ENCODE assay signal across 18 cellular contexts in the genomic region with DNA sequence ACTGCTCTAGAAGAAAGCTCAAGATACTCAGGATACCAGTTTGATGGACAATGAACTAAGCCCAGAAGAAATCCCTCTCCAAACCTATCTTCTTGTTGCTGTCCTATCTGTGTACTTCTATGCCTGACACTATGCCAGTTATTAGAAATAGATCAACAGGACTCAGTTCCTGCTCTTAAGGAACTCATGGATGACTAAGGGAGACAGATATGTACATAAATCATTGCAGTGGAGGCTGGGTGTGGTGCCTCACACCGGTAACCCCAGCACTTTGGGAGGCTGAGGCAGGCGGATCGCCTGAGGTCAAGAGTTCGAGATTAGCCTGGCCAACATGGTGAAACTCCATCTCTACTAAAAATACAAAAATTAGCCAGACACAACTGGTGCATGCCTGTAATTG. TPM values are rescaled to one million over a fixed set of nuclear protein-coding genes. Genes with fewer than 3 reads are reported as not detected.
DNase-seq lines count a peak whose midpoint lies in the region; ATAC-seq, FAIRE-seq and TF ChIP-seq lines count a peak whose summit lies in the region.
"Had no signal": no experiment of that assay in that cellular context is flagged by ENCODE, and none has a peak within 500 bp of the region (broad histone marks: within the 10 kb centered on the region; RNA-seq: fewer than 3 reads in every experiment).

No MANE protein-coding gene starts in this region.

- H3K27me3 ChIP-seq in bronchial epithelial cell (ENCODE audit: control insufficient read depth, insufficient read depth, low read length): no peaks in the 10 kb centered on the region

- no peaks in the 10 kb centered on the region for H3K9me3 Mint-ChIP-seq in type B pancreatic cell
- H3K9me3 Mint-ChIP-seq in immature natural killer cell: peaks cover 0 to 9% (median 2%) of the 10 kb centered on the region in 6 donors
- H3K9me3 Mint-ChIP-seq: GM23338 had no signal

- H3K27me3 Mint-ChIP-seq in type B pancreatic cell (no peaks in the 10 kb centered on the region), immature natural killer cell (ENCODE audit: low read depth in 3 of 3) (peaks cover 0 to 4% (median 3%) of the 10 kb centered on the region in 3 donors)

- H3K4me3 Mint-ChIP-seq in type B pancreatic cell (no peak overlapping the region), immature natural killer cell (no peak overlapping the region)
- H3K4me3 Mint-ChIP-seq: CD8-positive, alpha-beta T cell; GM23338; HFFc6 had no signal

- peak overlapping the region; percentile 23 for H3K27ac Mint-ChIP-seq in type B pancreatic cell
- no peak overlapping the region for H3K27ac Mint-ChIP-seq in immature natural killer cell
- H3K27ac Mint-ChIP-seq: CD8-positive, alpha-beta T cell; GM23338; HFFc6 had no signal

- H3K36me3 Mint-ChIP-seq in type B pancreatic cell (no peaks in the 10 kb centered on the region), immature natural killer cell (peaks cover 0 to 4% (median 0%) of the 10 kb centered on the region in 3 donors)

- peaks cover 12% of the 10 kb centered on the region for H3K4me1 Mint-ChIP-seq in type B pancreatic cell (ENCODE audit: unreplicated experiment)
- no peaks in the 10 kb centered on the region for H3K4me1 Mint-ChIP-seq in immature natural killer cell
- H3K4me1 Mint-ChIP-seq: GM23338 had no signal

- TF ChIP-seq CTCF in bronchial epithelial cell (IDR thresholded peaks at IDR 0.05; ENCODE audit: insufficient read depth, low read length, severe bottlenecking) (no peak), type B pancreatic cell (conservative IDR thresholded peaks at IDR 0.05) (no peak)

- ATAC-seq in HG02840 (IDR thresholded peaks at IDR 0.05; ENCODE audit: low FRiP score, unreplicated experiment): no peak
- ATAC-seq: CD8-positive, alpha-beta T cell; GM23338; HepG2; Panc1 had no signal

- no peaks in the 10 kb centered on the region for H3K36me3 ChIP-seq in bronchial epithelial cell (ENCODE audit: control insufficient read depth, insufficient read depth, low read length)

- FAIRE-seq in bronchial epithelial cell (lab: Jason Lieb, UNC): no peak
- FAIRE-seq: D721Med, HepG2 had no signal

- DNase-seq in NCI-H226 (peak; percentile 2), bronchial epithelial cell (ENCODE audit: low read depth) (peak; percentile 52), iris pigment epithelial cell (ENCODE audit: low read depth) (peak; percentile 14), type B pancreatic cell (ENCODE audit: extremely low spot score, unreplicated experiment) (no peak), immature natural killer cell (no peak)
- no peak for DNase-seq in stimulated activated CD4-positive, alpha-beta T cell treated with anti-CD3 and anti-CD28 coated beads, Interleukin-4, amount 100 ng/mL, for 4 hours
- DNase-seq: CD8-positive, alpha-beta T cell; DND-41; HFFc6; NCI-H1417; NCI-H1930; NCI-H774; SHP77 treated with DMSO at 0.1 percent for 48 hours had no signal

- H3K4me3 ChIP-seq in bronchial epithelial cell (ENCODE audit: low read depth, low read length): no peak overlapping the region
- H3K4me3 ChIP-seq: GM23338 had no signal

RNA-seq across cellular contexts. Expression of gene AK4, which starts 42.4 kb away (rescaled TPM):
- total RNA-seq in bronchial epithelial cell (36.2 and 52.9 TPM in 2 replicates), type B pancreatic cell (ENCODE audit: low replicate concordance) (35.2 and 80.0 TPM in 2 replicates)
- under 1 TPM in 1 of 3 donors, not detected in 2; 0.41 TPM for polyA plus RNA-seq in immature natural killer cell

Comparison
In these comparisons a context has a peak if more than half of its experiments do, and no peak if none do; other contexts are left out.
1. DNase-seq: peak in NCI-H226 (single experiment), bronchial epithelial cell (single experiment) and iris pigment epithelial cell (single experiment); none in type B pancreatic cell (single experiment), immature natural killer cell (0 of 3) and stimulated activated CD4-positive, alpha-beta T cell treated with anti-CD3 and anti-CD28 coated beads, Interleukin-4, amount 100 ng/mL, for 4 hours (0 of 2).